Comparison of ENCODE assay signal across 17 cellular contexts in genomic region chr1:232598837-232599177, GRCh38. TPM values are rescaled to one million over a fixed set of nuclear protein-coding genes. Genes with fewer than 3 reads are reported as not detected.
A peak's percentile ranks its signal among the peaks of the same experiment; 100 is the strongest.
DNase-seq lines count a peak whose midpoint lies in the region; ATAC-seq, FAIRE-seq and TF ChIP-seq lines count a peak whose summit lies in the region.
"Had no signal": no experiment of that assay in that cellular context is flagged by ENCODE, and none has a peak within 500 bp of the region (broad histone marks: within the 10 kb centered on the region; RNA-seq: fewer than 3 reads in every experiment).

No MANE protein-coding gene starts in this region.

- no peak for DNase-seq in A549 (ENCODE audit: low read depth in 1 of 2, low spot score in 1 of 2)
- DNase-seq in effector memory CD8-positive, alpha-beta T cell = no peak
- no peak for DNase-seq in COR-L47 (lab: John Stamatoyannopoulos, UW)
- no peak for DNase-seq in hypothalamus (lab: John Stamatoyannopoulos, UW)
- DNase-seq in stomach = no peak
- DNase-seq: DMS79, HCEC 1CT, NCI-H1048, NCI-H1694, NCI-H446, SIG-M5 had no signal

- CTCF ChIA-PET in A549 (lab: Yijun Ruan, JAX) = interaction anchor here (0.6 to 2.3 kb wide), 3 partner anchors 28 to 1585 kb away, joined by 3 to 7 read pairs (median 3); no protein-coding TSS in a partner anchor

- H3K4me3 ChIP-seq in A549 = no peak overlapping the region
- no peak overlapping the region for H3K4me3 ChIP-seq in BLaER1
- H3K4me3 ChIP-seq in Loucy (ENCODE audit: low read length, poor library complexity, severe bottlenecking) = peak overlapping the region; percentile 40
- no peak overlapping the region for H3K4me3 ChIP-seq in stomach

- H3K9ac ChIP-seq in BLaER1 = no peak overlapping the region
- H3K9ac ChIP-seq in Loucy (ENCODE audit: low read depth, low read length, poor library complexity, severe bottlenecking) = peak overlapping the region; percentile 60

- H3K27ac Mint-ChIP-seq in effector memory CD8-positive, alpha-beta T cell = peak overlapping the region; percentile 64 to 88

- TF ChIP-seq RAD21 in A549 (conservative IDR thresholded peaks at IDR 0.05 in 1 of 2, IDR thresholded peaks at IDR 0.05 in 1 of 2) = no peak

- no peaks in the 10 kb centered on the region for H4K20me1 ChIP-seq in BLaER1
- H4K20me1 ChIP-seq in Loucy (ENCODE audit: insufficient read depth, low read length, poor library complexity, severe bottlenecking) = no peaks in the 10 kb centered on the region

- H3K27me3 ChIP-seq in BLaER1 (no peaks in the 10 kb centered on the region), Loucy (ENCODE audit: insufficient read depth, low read length, poor library complexity, severe bottlenecking) (no peaks in the 10 kb centered on the region), stomach (no peaks in the 10 kb centered on the region)

- H3K36me3 ChIP-seq in BLaER1 = no peaks in the 10 kb centered on the region
- H3K36me3 ChIP-seq in Loucy (ENCODE audit: insufficient read depth, low read length) = no peaks in the 10 kb centered on the region
- no peaks in the 10 kb centered on the region for H3K36me3 ChIP-seq in stomach

- H3K4me2 ChIP-seq in A549 = peak overlapping the region; percentile 1; the same call in 1 of the 3 replicates
- peak overlapping the region; percentile 61 for H3K4me2 ChIP-seq in BLaER1
- peak overlapping the region; percentile 65 for H3K4me2 ChIP-seq in Loucy (ENCODE audit: low read depth, low read length, poor library complexity, severe bottlenecking)

- H3K9me3 Mint-ChIP-seq in effector memory CD8-positive, alpha-beta T cell = no peaks in the 10 kb centered on the region
- H3K9me3 Mint-ChIP-seq: IgD-negative memory B cell had no signal

- 87% methylated on average over 4 of the region's 4 CpGs for WGBS in A549 (ENCODE audit: missing lambda C conversion rate)
- WGBS in stomach, 5 donors = 88 to 95% (median 92%) methylated on average over 4 of the region's 4 CpGs

- no peaks in the 10 kb centered on the region for H3K27me3 Mint-ChIP-seq in effector memory CD8-positive, alpha-beta T cell
- H3K27me3 Mint-ChIP-seq: IgD-negative memory B cell had no signal

- H2AFZ ChIP-seq in Loucy (ENCODE audit: low read length) = no peak overlapping the region

- POLR2A ChIA-PET in A549 (lab: Yijun Ruan, JAX) = no interaction called here

- H3K36me3 Mint-ChIP-seq in effector memory CD8-positive, alpha-beta T cell (ENCODE audit: insufficient read depth) = peaks cover 5% of the 10 kb centered on the region
- H3K36me3 Mint-ChIP-seq: CD14-positive monocyte had no signal

- peaks cover 38% of the 10 kb centered on the region in 2 donors for H3K4me1 Mint-ChIP-seq in effector memory CD8-positive, alpha-beta T cell (ENCODE audit: low read depth in 2 of 2)

- H3K4me3 Mint-ChIP-seq in effector memory CD8-positive, alpha-beta T cell = peak overlapping the region; percentile 37 to 54

- TF ChIP-seq POLR2A in A549 (IDR thresholded peaks at IDR 0.05; ENCODE audit: low read length) (no peak), stomach (IDR thresholded peaks at IDR 0.05) (no peak)

- ATAC-seq in A549 = no peak
- ATAC-seq in effector memory CD8-positive, alpha-beta T cell (replicated peaks) = no peak
- no peak for ATAC-seq in GM19324 (IDR thresholded peaks at IDR 0.05; ENCODE audit: low FRiP score, unreplicated experiment)

- H3K27ac ChIP-seq in A549 (peak overlapping the region in 1 of 2 experiments; percentile 74; a peak in 3 of 6 replicates), BLaER1 (peak overlapping the region; percentile 47; the same call in 1 of the 2 replicates), stomach (no peak overlapping the region)

- no peaks in the 10 kb centered on the region; the same call in 1 of the 2 replicates for H3F3A ChIP-seq in Loucy (ENCODE audit: low read depth)

- no peaks in the 10 kb centered on the region for H3K9me3 ChIP-seq in A549
- no peaks in the 10 kb centered on the region for H3K9me3 ChIP-seq in BLaER1
- no peaks in the 10 kb centered on the region for H3K9me3 ChIP-seq in Loucy (ENCODE audit: insufficient read depth, low read depth, low read length)
- no peaks in the 10 kb centered on the region for H3K9me3 ChIP-seq in stomach

- no peaks in the 10 kb centered on the region for H3K9me2 ChIP-seq in Loucy (replicated peaks; ENCODE audit: low read depth, low read length)

- no peak for TF ChIP-seq CTCF in A549 (IDR thresholded peaks at IDR 0.05)
- no peak for TF ChIP-seq CTCF in Loucy (conservative IDR thresholded peaks at IDR 0.05; ENCODE audit: low read length)
- no peak for TF ChIP-seq CTCF in stomach (IDR thresholded peaks at IDR 0.05)

- FAIRE-seq in A549 (lab: Jason Lieb, UNC) = no peak
- FAIRE-seq: G401.6 had no signal

- TF ChIP-seq EP300 in A549 (IDR thresholded peaks at IDR 0.05) (no peak), stomach (IDR thresholded peaks at IDR 0.05) (no peak)

- intact Hi-C loops in stomach (cut with DNase I; ENCODE audit: low total_unique reads) = no loop called here

- peaks cover 75% of the 10 kb centered on the region for H3K79me2 ChIP-seq in Loucy (ENCODE audit: insufficient read depth, low read length)

- peaks cover 14% of the 10 kb centered on the region; the same call in 2 of the 3 replicates for H3K4me1 ChIP-seq in A549
- H3K4me1 ChIP-seq in BLaER1 = peaks cover 43% of the 10 kb centered on the region
- peaks cover 50% of the 10 kb centered on the region for H3K4me1 ChIP-seq in Loucy (ENCODE audit: insufficient read depth, low read length, poor library complexity, severe bottlenecking)
- peaks cover 0 to 33% (median 11%) of the 10 kb centered on the region in 4 donors for H3K4me1 ChIP-seq in stomach

TF ChIP-seq in A549, 52 proteins besides CTCF, POLR2A, EP300 and RAD21:
- no peak for TF ChIP-seq CHD4 (IDR thresholded peaks at IDR 0.05; ENCODE audit: borderline replicate concordance)
- TF ChIP-seq SMC3 (IDR thresholded peaks at IDR 0.05) = no peak
- TF ChIP-seq CHD2 (IDR thresholded peaks at IDR 0.05; ENCODE audit: low read length, partially characterized antibody) = no peak
- TF ChIP-seq HOXB5 (CRISPR knock-in tag; IDR thresholded peaks at IDR 0.05) = no peak
- TF ChIP-seq, protein P1, sequence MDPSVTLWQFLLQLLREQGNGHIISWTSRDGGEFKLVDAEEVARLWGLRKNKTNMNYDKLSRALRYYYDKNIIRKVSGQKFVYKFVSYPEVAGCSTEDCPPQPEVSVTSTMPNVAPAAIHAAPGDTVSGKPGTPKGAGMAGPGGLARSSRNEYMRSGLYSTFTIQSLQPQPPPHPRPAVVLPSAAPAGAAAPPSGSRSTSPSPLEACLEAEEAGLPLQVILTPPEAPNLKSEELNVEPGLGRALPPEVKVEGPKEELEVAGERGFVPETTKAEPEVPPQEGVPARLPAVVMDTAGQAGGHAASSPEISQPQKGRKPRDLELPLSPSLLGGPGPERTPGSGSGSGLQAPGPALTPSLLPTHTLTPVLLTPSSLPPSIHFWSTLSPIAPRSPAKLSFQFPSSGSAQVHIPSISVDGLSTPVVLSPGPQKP (IDR thresholded peaks at IDR 0.05; ENCODE audit: low read depth, low read length) = no peak

RNA-seq across cellular contexts. Expression of gene SIPA1L2, which starts 31.1 kb away (rescaled TPM):
- polyA plus RNA-seq in A549 (2011; rRNA removed) = 16.4 and 16.9 TPM in 2 replicates
- 8.3 and 10.2 TPM in 2 replicates for polyA plus RNA-seq in A549 (2012; cell fraction: cytosol; rRNA removed)
- polyA plus RNA-seq in A549 (2012; cell fraction: nucleus; rRNA removed) = 13.5 and 15.6 TPM in 2 replicates
- polyA plus RNA-seq in A549 (2017; fragmentation: RNase III; extraction: RNeasy Plus Mini Kit Qiagen cat#74134 plus additional on column Dnase treatment) = 6.0 to 6.7 TPM (median 6.6 TPM) in 3 replicates
- 31.1 and 34.0 TPM in 2 replicates for polyA minus RNA-seq in A549 (2011; rRNA and poly(A)+ RNA removed)
- 100 to 1,000 TPM in 1 of 5 donors, 10 to 100 TPM in 3, 1 to 10 TPM in 1; 6.4 to 240 (median 37.5) TPM for total RNA-seq in stomach
- polyA plus RNA-seq in stomach = 1 to 10 TPM; 2.5 to 6.8 (median 4.1) TPM
- polyA plus RNA-seq: IgD-negative memory B cell had no signal

Comparison
In these comparisons a context has a peak if more than half of its experiments do, and no peak if none do; other contexts are left out.
1. H3K4me2 ChIP-seq: peak in every context shown above with its lines; median percentile 65 in Loucy; 61 in BLaER1; 1 in A549.